27 cellular contexts compared by ENCODE assay signal in the genomic region with DNA sequence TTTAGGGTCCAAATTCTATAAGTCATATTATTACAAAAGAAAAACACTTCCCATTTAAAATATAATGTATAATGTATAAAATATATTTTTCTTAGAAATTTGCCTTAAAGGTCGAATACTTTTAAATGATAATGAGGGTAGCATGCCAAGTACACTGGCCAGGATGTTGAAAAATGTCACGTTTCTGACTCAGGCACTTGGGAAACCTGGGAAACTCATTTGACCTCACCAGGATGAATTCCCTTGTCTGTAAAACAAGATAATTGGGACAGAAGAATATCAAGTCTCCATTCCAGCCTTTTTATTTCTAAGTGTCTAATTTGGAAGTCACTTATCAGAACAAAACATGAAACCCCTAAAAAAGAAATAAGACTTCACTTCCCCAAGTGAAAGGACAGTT.
"Had no signal": no experiment of that assay in that cellular context is flagged by ENCODE, and none has a peak within 500 bp of the region (broad histone marks: within the 10 kb centered on the region; RNA-seq: fewer than 3 reads in every experiment).

No MANE protein-coding gene starts in this region.

- DNase-seq: stimulated activated CD4-positive, alpha-beta T cell treated with anti-CD3 and anti-CD28 coated beads, Interleukin-2, amount 100 ng/mL, for 48 hours; stimulated activated CD4-positive, alpha-beta T cell treated with anti-CD3 and anti-CD28 coated beads, Interleukin-4, amount 100 ng/mL, for 1 hour; stimulated activated CD4-positive, alpha-beta T cell treated with anti-CD3 and anti-CD28 coated beads, Interleukin-4, amount 100 ng/mL, for 24 hours; stimulated activated CD4-positive, alpha-beta T cell treated with anti-CD3 and anti-CD28 coated beads, Interleukin-4, amount 100 ng/mL, for 4 hours; stimulated activated CD8-positive, alpha-beta memory T cell treated with anti-CD3 and anti-CD28 coated beads, Interleukin-4, amount 100 ng/mL, for 48 hours; stimulated activated naive B cell treated with anti-CD40 and anti-IgM and Interleukin-4, amounts not matched to agents 10 μg/mL and 1 μg/mL and 100 μg/mL, for 72 hours; stimulated activated naive CD4-positive, alpha-beta T cell; stimulated activated naive CD4-positive, alpha-beta T cell treated with Interleukin-2 at 50 U/mL for 16 hours; stimulated activated naive CD8-positive, alpha-beta T cell treated with anti-CD3 and anti-CD28 coated beads, Interleukin-15, amount 100 ng/mL, for 72 hours; stimulated activated naive CD8-positive, alpha-beta T cell treated with anti-CD3 and anti-CD28 coated beads, Interleukin-15, Interleukin-2, amounts not matched to agents 100 U/mL and 50 U/mL, for 24 hours; stomach; substantia nigra; testis; thyroid gland; tibial artery; transverse colon; upper lobe of left lung; upper lobe of right lung; uterus had no signal

- H3K27ac ChIP-seq: stomach, suprapubic skin, testis, thoracic aorta, thyroid gland, tibial artery, tibial nerve, upper lobe of left lung, upper lobe of right lung, uterus, vagina had no signal

- H3K27ac Mint-ChIP-seq: stimulated activated effector memory CD8-positive, alpha-beta T cell treated with anti-CD3 and anti-CD28 coated beads, Interleukin-12 subunit alpha, Interleukin-12 subunit beta, amount 100 ng/mL, for 72 hours; stimulated activated memory B cell treated with anti-CD40 and anti-IgM and Interleukin-4, amounts not matched to agents 10 μg/mL and 1 μg/mL and 100 μg/mL, for 72 hours; stimulated activated naive B cell treated with anti-CD40 and anti-IgM and Interleukin-4, amounts not matched to agents 10 μg/mL and 1 μg/mL and 100 μg/mL, for 72 hours; stimulated activated naive CD8-positive, alpha-beta T cell treated with anti-CD3 and anti-CD28 coated beads, Interleukin-15, amount 100 ng/mL, for 72 hours; stimulated activated naive CD8-positive, alpha-beta T cell treated with anti-CD3 and anti-CD28 coated beads, Interleukin-15, Interleukin-2, amounts not matched to agents 100 ng/mL and 50 ng/mL, for 24 hours; type B pancreatic cell had no signal

- H3K4me3 Mint-ChIP-seq: stimulated activated effector memory CD8-positive, alpha-beta T cell treated with anti-CD3 and anti-CD28 coated beads, Interleukin-12 subunit alpha, Interleukin-12 subunit beta, amount 100 ng/mL, for 72 hours; stimulated activated memory B cell treated with anti-CD40 and anti-IgM and Interleukin-4, amounts not matched to agents 10 μg/mL and 1 μg/mL and 100 μg/mL, for 72 hours; stimulated activated naive B cell treated with anti-CD40 and anti-IgM and Interleukin-4, amounts not matched to agents 10 μg/mL and 1 μg/mL and 100 μg/mL, for 72 hours; stimulated activated naive CD8-positive, alpha-beta T cell treated with anti-CD3 and anti-CD28 coated beads, Interleukin-15, amount 100 ng/mL, for 72 hours; stimulated activated naive CD8-positive, alpha-beta T cell treated with anti-CD3 and anti-CD28 coated beads, Interleukin-15, Interleukin-2, amounts not matched to agents 100 ng/mL and 50 ng/mL, for 24 hours; type B pancreatic cell had no signal

- H3K36me3 Mint-ChIP-seq: stimulated activated memory B cell treated with anti-CD40 and anti-IgM and Interleukin-4, amounts not matched to agents 10 μg/mL and 1 μg/mL and 100 μg/mL, for 72 hours; stimulated activated naive B cell treated with anti-CD40 and anti-IgM and Interleukin-4, amounts not matched to agents 10 μg/mL and 1 μg/mL and 100 μg/mL, for 72 hours; type B pancreatic cell had no signal

- H3K9me3 ChIP-seq: stomach, suprapubic skin, testis, thoracic aorta, thyroid gland, tibial artery, tibial nerve, transverse colon, upper lobe of left lung, upper lobe of right lung, uterus, vagina had no signal

- H3K9me3 Mint-ChIP-seq: stimulated activated effector memory CD8-positive, alpha-beta T cell treated with anti-CD3 and anti-CD28 coated beads, Interleukin-12 subunit alpha, Interleukin-12 subunit beta, amount 100 ng/mL, for 72 hours; stimulated activated memory B cell treated with anti-CD40 and anti-IgM and Interleukin-4, amounts not matched to agents 10 μg/mL and 1 μg/mL and 100 μg/mL, for 72 hours; stimulated activated naive B cell treated with anti-CD40 and anti-IgM and Interleukin-4, amounts not matched to agents 10 μg/mL and 1 μg/mL and 100 μg/mL, for 72 hours; stimulated activated naive CD8-positive, alpha-beta T cell treated with anti-CD3 and anti-CD28 coated beads, Interleukin-15, amount 100 ng/mL, for 72 hours; stimulated activated naive CD8-positive, alpha-beta T cell treated with anti-CD3 and anti-CD28 coated beads, Interleukin-15, Interleukin-2, amounts not matched to agents 100 ng/mL and 50 ng/mL, for 24 hours; type B pancreatic cell had no signal

- ATAC-seq: stimulated activated effector memory CD8-positive, alpha-beta T cell treated with anti-CD3 and anti-CD28 coated beads, Interleukin-12 subunit alpha, Interleukin-12 subunit beta, amount 100 ng/mL, for 72 hours; stimulated activated memory B cell treated with anti-CD40 and anti-IgM and Interleukin-4, amounts not matched to agents 10 μg/mL and 1 μg/mL and 100 μg/mL, for 72 hours; stimulated activated naive B cell treated with anti-CD40 and anti-IgM and Interleukin-4, amounts not matched to agents 10 μg/mL and 1 μg/mL and 100 μg/mL, for 72 hours; stimulated activated naive CD8-positive, alpha-beta T cell treated with anti-CD3 and anti-CD28 coated beads, Interleukin-15, amount 100 ng/mL, for 72 hours; stimulated activated naive CD8-positive, alpha-beta T cell treated with anti-CD3 and anti-CD28 coated beads, Interleukin-15, Interleukin-2, amounts not matched to agents 100 U/mL and 50 U/mL, for 24 hours; upper lobe of right lung had no signal

- H3K4me3 ChIP-seq: stomach, suprapubic skin, testis, thoracic aorta, thyroid gland, tibial artery, tibial nerve, transverse colon, upper lobe of left lung, upper lobe of right lung, uterus, vagina had no signal

- H3K27me3 Mint-ChIP-seq: stimulated activated memory B cell treated with anti-CD40 and anti-IgM and Interleukin-4, amounts not matched to agents 10 μg/mL and 1 μg/mL and 100 μg/mL, for 72 hours; stimulated activated naive B cell treated with anti-CD40 and anti-IgM and Interleukin-4, amounts not matched to agents 10 μg/mL and 1 μg/mL and 100 μg/mL, for 72 hours; stimulated activated naive CD8-positive, alpha-beta T cell treated with anti-CD3 and anti-CD28 coated beads, Interleukin-15, amount 100 ng/mL, for 72 hours; stimulated activated naive CD8-positive, alpha-beta T cell treated with anti-CD3 and anti-CD28 coated beads, Interleukin-15, Interleukin-2, amounts not matched to agents 100 ng/mL and 50 ng/mL, for 24 hours had no signal

- H3K27me3 ChIP-seq: stomach, suprapubic skin, testis, thyroid gland, tibial artery, tibial nerve, transverse colon, upper lobe of left lung, upper lobe of right lung, uterus, vagina had no signal

- H3K4me1 ChIP-seq: uterus had no signal

- H3K36me3 ChIP-seq: stomach, suprapubic skin, thoracic aorta, thyroid gland, tibial artery, tibial nerve, transverse colon, upper lobe of left lung, upper lobe of right lung, uterus, vagina had no signal
